8 cellular contexts compared by ENCODE assay signal in genomic region chr6:38702471-38703397, GRCh38. TPM values are rescaled to one million over a fixed set of nuclear protein-coding genes. Genes with fewer than 3 reads are reported as not detected.
DNase-seq lines count a peak whose midpoint lies in the region; ATAC-seq and TF ChIP-seq lines count a peak whose summit lies in the region.

Gene GLO1 (minus strand): TSS chr6:38703145. CDS start chr6:38703054, 91 bp downstream.

- TF ChIP-seq RAD21 in SK-N-SH (IDR thresholded peaks at IDR 0.05; ENCODE audit: low read length) = no peak

- TF ChIP-seq POLR2A in gastroesophageal sphincter (IDR thresholded peaks at IDR 0.05) = peak; percentile 78 to 82

- H3K36me3 ChIP-seq in SK-N-SH (replicated peaks in 1 of 2; ENCODE audit: control insufficient read depth in 1 of 2, insufficient read depth in 2 of 2, low read length in 1 of 2) (peaks cover 0 to 12% of the 10 kb centered on the region in 2 experiments), gastroesophageal sphincter (peaks cover 0 to 4% of the 10 kb centered on the region in 2 donors), neutrophil (no peaks in the 10 kb centered on the region)

- H3K4me3 ChIP-seq in SK-N-SH (ENCODE audit: low read depth in 2 of 2, low read length in 1 of 2) (peak within 1 kb of the TSS; percentile 68 to 90), gastroesophageal sphincter (peak within 1 kb of the TSS; percentile 68 to 75), neutrophil (ENCODE audit: low read depth in 1 of 2, low read length in 1 of 2) (peak within 1 kb of the TSS; percentile 72 to 87)

- H2AFZ ChIP-seq in SK-N-SH (ENCODE audit: low read depth) = peak within 1 kb of the TSS; percentile 84

- H3K4me1 ChIP-seq in SK-N-SH (ENCODE audit: control insufficient read depth in 1 of 2, insufficient read depth in 2 of 2, low read depth in 1 of 2, low read length in 1 of 2) (peaks cover 0 to 2% of the 10 kb centered on the region in 2 experiments; a peak in 1 of 4 replicates), gastroesophageal sphincter (peaks cover 0 to 15% (median 0%) of the 10 kb centered on the region in 3 donors), neutrophil (ENCODE audit: control insufficient read depth in 1 of 2, insufficient read depth in 1 of 2, low read depth in 1 of 2, low read length in 1 of 2) (peaks cover 9 to 11% of the 10 kb centered on the region in 2 experiments)

- peak within 1 kb of the TSS; percentile 91 for H3K4me2 ChIP-seq in SK-N-SH

- H4K20me1 ChIP-seq in SK-N-SH (ENCODE audit: insufficient read depth) = no peaks in the 10 kb centered on the region

- H3K9me2 ChIP-seq in SK-N-SH = no peaks in the 10 kb centered on the region

- peaks cover 44% of the 10 kb centered on the region for H3K79me2 ChIP-seq in SK-N-SH (ENCODE audit: insufficient read depth)

- peak within 1 kb of the TSS; percentile 93 for H3K9ac ChIP-seq in SK-N-SH

- no peak for TF ChIP-seq CTCF in SK-N-SH (IDR thresholded peaks at IDR 0.05)
- TF ChIP-seq CTCF in gastroesophageal sphincter (IDR thresholded peaks at IDR 0.05) = no peak
- TF ChIP-seq CTCF in neutrophil (IDR thresholded peaks at IDR 0.05) = peak; percentile 30

- peak within 1 kb of the TSS; percentile 70 to 86 for H3K27ac ChIP-seq in SK-N-SH (ENCODE audit: low read depth in 2 of 2, low read length in 1 of 2)
- peak within 1 kb of the TSS; percentile 89 to 96 (median 92) for H3K27ac ChIP-seq in gastroesophageal sphincter
- peak within 1 kb of the TSS; percentile 41 for H3K27ac ChIP-seq in neutrophil
- peak within 1 kb of the TSS; percentile 84 for H3K27ac ChIP-seq in substantia nigra (ENCODE audit: low read depth, low read length, poor library complexity, severe bottlenecking)

- H3K9me3 ChIP-seq in SK-N-SH (peaks cover 8% of the 10 kb centered on the region; the same call in 1 of the 2 replicates), gastroesophageal sphincter (peaks cover 0 to 11% (median 0%) of the 10 kb centered on the region in 3 donors), neutrophil (no peaks in the 10 kb centered on the region)

- DNase-seq in GM04504 (ENCODE audit: low read depth) = peak; percentile 97
- peak; percentile 94 for DNase-seq in NCI-H1048 (lab: John Stamatoyannopoulos, UW)
- DNase-seq in SK-N-SH = peak; percentile 97
- DNase-seq in activated naive CD4-positive, alpha-beta T cell treated with anti-CD3 and anti-CD28 coated beads, Interleukin-2, amount 50 U/mL, for 16 hours = peak; percentile 97
- peak; percentile 57 to 99 (median 97) for DNase-seq in substantia nigra (lab: John Stamatoyannopoulos, UW)

- H3F3A ChIP-seq in SK-N-SH (replicated peaks; ENCODE audit: insufficient read depth) = peaks cover 3% of the 10 kb centered on the region

- WGBS in SK-N-SH (ENCODE audit: low lambda C conversion rate) = 6% methylated on average over 33 of the region's 56 CpGs
- WGBS in gastroesophageal sphincter (ENCODE audit: low coverage in 1 of 2), 2 donors = 0 to 1% methylated on average over 3 to 17 of the region's 56 CpGs

- H3K27me3 ChIP-seq in SK-N-SH (ENCODE audit: insufficient read depth) = no peaks in the 10 kb centered on the region
- peaks cover 11% of the 10 kb centered on the region for H3K27me3 ChIP-seq in gastroesophageal sphincter
- H3K27me3 ChIP-seq in neutrophil = peaks cover 8% of the 10 kb centered on the region

- CTCF ChIA-PET in SK-N-SH (lab: Yijun Ruan, JAX) = interaction anchor here (1.5 kb wide), 1 partner anchor 11 kb away, joined by 3 read pairs; no protein-coding TSS in a partner anchor

- POLR2A ChIA-PET in SK-N-SH (lab: Yijun Ruan, JAX) = interaction anchor here (1.4 kb wide), 1 partner anchor 11 kb away, joined by 4 read pairs; no protein-coding TSS in a partner anchor

- TF ChIP-seq EP300 in SK-N-SH (IDR thresholded peaks at IDR 0.05; ENCODE audit: borderline replicate concordance in 1 of 2, low read depth in 1 of 2, low read length in 1 of 2) (no peak), gastroesophageal sphincter (IDR thresholded peaks at IDR 0.05) (no peak)

- ATAC-seq in HG02571 (IDR thresholded peaks at IDR 0.05; ENCODE audit: unreplicated experiment) (peak; percentile 99), gastroesophageal sphincter (peak; percentile 100)

TF ChIP-seq in SK-N-SH, 30 proteins besides CTCF, POLR2A, EP300 and RAD21:
- TF ChIP-seq CHD2 (IDR thresholded peaks at IDR 0.05; ENCODE audit: low read length, partially characterized antibody) (peak; percentile 86), POLR2AphosphoS5 (IDR thresholded peaks at IDR 0.05; ENCODE audit: low read depth, low read length) (peak; percentile 89), YY1 (IDR thresholded peaks at IDR 0.05; ENCODE audit: low read depth) (peak; percentile 85), SIN3A (IDR thresholded peaks at IDR 0.05; ENCODE audit: borderline replicate concordance, low read depth, low read length) (no peak), IRF3 (IDR thresholded peaks at IDR 0.05; ENCODE audit: low read depth, low read length) (peak; percentile 73), NFIC (IDR thresholded peaks at IDR 0.05; ENCODE audit: borderline replicate concordance) (no peak), NRF1 (IDR thresholded peaks at IDR 0.05; ENCODE audit: low read depth, low read length) (peak; percentile 53), MAX (IDR thresholded peaks at IDR 0.05; ENCODE audit: low read depth) (peak; percentile 87), GABPA (IDR thresholded peaks at IDR 0.05; ENCODE audit: low read depth) (no peak), FOSL2 (IDR thresholded peaks at IDR 0.05; ENCODE audit: borderline replicate concordance, low read depth) (peak; percentile 28; the same call in 1 of the 2 replicates), TAF1 (IDR thresholded peaks at IDR 0.05; ENCODE audit: borderline replicate concordance, low read depth, low read length) (peak; percentile 79), JUND (IDR thresholded peaks at IDR 0.05) (no peak), FOXM1 (IDR thresholded peaks at IDR 0.05; ENCODE audit: low read depth) (no peak)

RNA-seq across cellular contexts. Expression of gene GLO1, which starts in this region (rescaled TPM):
- 47.1 and 56.6 TPM in 2 replicates for polyA plus RNA-seq in SK-N-SH (2012; rRNA removed)
- 82.5 and 99.4 TPM in 2 replicates for polyA plus RNA-seq in SK-N-SH (2012; cell fraction: cytosol; rRNA removed)
- 9.5 and 23.0 TPM in 2 replicates for polyA plus RNA-seq in SK-N-SH (2012; cell fraction: nucleus; rRNA removed)
- 100 to 1,000 TPM in 1 of 4 donors, 10 to 100 TPM in 3; 72.3 to 109 (median 84.3) TPM for total RNA-seq in gastroesophageal sphincter

Comparison
In these comparisons a context has a peak if more than half of its experiments do, and no peak if none do; other contexts are left out.
1. Peak in every context shown above with its lines: DNase-seq, ATAC-seq, H3K4me3 ChIP-seq and H3K27ac ChIP-seq.
2. H3K27ac ChIP-seq: peak in every context shown above with its lines; median percentile 92 in gastroesophageal sphincter; 84 in substantia nigra; 78 in SK-N-SH; 41 in neutrophil.